25 cellular contexts compared by ENCODE assay signal in genomic region chr2:70903641-70904340, GRCh38. TPM values are rescaled to one million over a fixed set of nuclear protein-coding genes. Genes with fewer than 3 reads are reported as not detected.
"Had no signal": no experiment of that assay in that cellular context is flagged by ENCODE, and none has a peak within 500 bp of the region (broad histone marks: within the 10 kb centered on the region; RNA-seq: fewer than 3 reads in every experiment).

No MANE protein-coding gene starts in this region.

- H3K36me3 ChIP-seq: cardiac muscle cell, heart right ventricle, left lung, transverse colon, uterus had no signal

- H3K36me3 Mint-ChIP-seq: mesothelial cell of epicardium; stimulated activated naive B cell treated with anti-CD40 and anti-IgM and Interleukin-4, amounts not matched to agents 10 μg/mL and 1 μg/mL and 100 μg/mL, for 72 hours had no signal

- H3K9me3 ChIP-seq: heart right ventricle, left lung, transverse colon, uterus had no signal

- H3K27ac ChIP-seq: cardiac muscle cell, epithelial cell of prostate, left lung, transverse colon, uterus had no signal

- H3K27ac Mint-ChIP-seq: activated CD4-positive, alpha-beta T cell treated with anti-CD3 and anti-CD28 coated beads, Interleukin-2, amount 10 ng/mL, durations not matched to agents 24 days and 14 days; activated naive CD8-positive, alpha-beta T cell treated with anti-CD3 and anti-CD28 coated beads, Interleukin-2, amount 50 U/mL, for 24 hours; activated T-cell treated with anti-CD3 and anti-CD28 coated beads, Interleukin-2, amount 50 U/mL, for 72 hours; mesothelial cell of epicardium; nephron progenitor cell; stimulated activated naive B cell treated with anti-CD40 and anti-IgM and Interleukin-4, amounts not matched to agents 10 μg/mL and 1 μg/mL and 100 μg/mL, for 72 hours had no signal

- H3K4me3 Mint-ChIP-seq: activated CD4-positive, alpha-beta T cell treated with anti-CD3 and anti-CD28 coated beads, Interleukin-2, amount 10 ng/mL, durations not matched to agents 24 days and 14 days; activated naive CD8-positive, alpha-beta T cell treated with anti-CD3 and anti-CD28 coated beads, Interleukin-2, amount 50 U/mL, for 24 hours; activated T-cell treated with anti-CD3 and anti-CD28 coated beads, Interleukin-2, amount 50 U/mL, for 72 hours; mesothelial cell of epicardium; nephron progenitor cell; stimulated activated naive B cell treated with anti-CD40 and anti-IgM and Interleukin-4, amounts not matched to agents 10 μg/mL and 1 μg/mL and 100 μg/mL, for 72 hours had no signal

- DNase-seq: activated effector memory CD4-positive, alpha-beta T cell treated with Interleukin-2 at 50 U/mL for 16 hours; activated naive CD4-positive, alpha-beta T cell treated with anti-CD3 and anti-CD28 coated beads, Interleukin-2, amount 50 U/mL, for 16 hours; activated naive CD8-positive, alpha-beta T cell treated with anti-CD3 and anti-CD28 coated beads, Interleukin-2, amount 50 U/mL, for 24 hours; activated T-cell treated with anti-CD3 and anti-CD28 coated beads, Interleukin-2, amount 50 U/mL, for 72 hours; cortex of kidney; heart right ventricle; left lung; nephron progenitor cell; stimulated activated CD4-positive, alpha-beta T cell treated with anti-CD3 and anti-CD28 coated beads, Interleukin-2, amount 100 ng/mL, for 48 hours; stimulated activated CD8-positive, alpha-beta memory T cell treated with anti-CD3 and anti-CD28 coated beads, Interleukin-4, amount 100 ng/mL, for 48 hours; stimulated activated naive B cell treated with anti-CD40 and anti-IgM and Interleukin-4, amounts not matched to agents 10 μg/mL and 1 μg/mL and 100 μg/mL, for 72 hours; T-helper 2 cell; transverse colon; uterus had no signal

- H3K9me3 Mint-ChIP-seq: activated CD4-positive, alpha-beta T cell treated with anti-CD3 and anti-CD28 coated beads, Interleukin-2, amount 10 ng/mL, durations not matched to agents 24 days and 14 days; activated naive CD8-positive, alpha-beta T cell treated with anti-CD3 and anti-CD28 coated beads, Interleukin-2, amount 50 U/mL, for 24 hours; activated T-cell treated with anti-CD3 and anti-CD28 coated beads, Interleukin-2, amount 50 U/mL, for 72 hours; mesothelial cell of epicardium; nephron progenitor cell; stimulated activated naive B cell treated with anti-CD40 and anti-IgM and Interleukin-4, amounts not matched to agents 10 μg/mL and 1 μg/mL and 100 μg/mL, for 72 hours had no signal

- H3K4me3 ChIP-seq: cardiac muscle cell, heart right ventricle, left lung, transverse colon, uterus had no signal

- ATAC-seq: activated CD4-positive, CD25-positive, alpha-beta regulatory T cell treated with anti-CD3 and anti-CD28 coated beads, Interleukin-2, amount 50 U/mL, for 24 hours; activated naive CD8-positive, alpha-beta T cell treated with anti-CD3 and anti-CD28 coated beads, Interleukin-2, amount 50 U/mL, for 24 hours; activated T-cell treated with anti-CD3 and anti-CD28 coated beads, Interleukin-2, amount 50 U/mL, for 72 hours; left lung; stimulated activated naive B cell treated with anti-CD40 and anti-IgM and Interleukin-4, amounts not matched to agents 10 μg/mL and 1 μg/mL and 100 μg/mL, for 72 hours had no signal

RNA-seq across cellular contexts. Expression of gene VAX2, which starts 3.4 kb away (rescaled TPM):
- total RNA-seq: activated CD4-positive, alpha-beta T cell treated with anti-CD3 and anti-CD28 coated beads, Interleukin-2, amount 10 ng/mL, durations not matched to agents 24 days and 14 days; activated CD8-positive, alpha-beta memory T cell treated with anti-CD3 and anti-CD28 coated beads for 36 hours; activated T-cell treated with anti-CD3 and anti-CD28 coated beads, Interleukin-2, amount 50 U/mL, for 72 hours; cardiac muscle cell; kidney epithelial cell; lung microvascular endothelial cell; transverse colon had no signal
- polyA plus RNA-seq: cardiac muscle cell had no signal

RNA-seq across cellular contexts. Expression of gene ATP6V1B1, which starts 31.9 kb away (rescaled TPM):
- total RNA-seq: activated CD4-positive, alpha-beta T cell treated with anti-CD3 and anti-CD28 coated beads, Interleukin-2, amount 10 ng/mL, durations not matched to agents 24 days and 14 days; activated CD8-positive, alpha-beta memory T cell treated with anti-CD3 and anti-CD28 coated beads for 36 hours; activated T-cell treated with anti-CD3 and anti-CD28 coated beads, Interleukin-2, amount 50 U/mL, for 72 hours; cerebellum; fibroblast of villous mesenchyme; kidney epithelial cell; lung microvascular endothelial cell; mesothelial cell of epicardium; temporal lobe; transverse colon had no signal
- polyA plus RNA-seq: cardiac muscle cell had no signal
